Comparison of ENCODE assay signal across 13 cellular contexts in the genomic region with DNA sequence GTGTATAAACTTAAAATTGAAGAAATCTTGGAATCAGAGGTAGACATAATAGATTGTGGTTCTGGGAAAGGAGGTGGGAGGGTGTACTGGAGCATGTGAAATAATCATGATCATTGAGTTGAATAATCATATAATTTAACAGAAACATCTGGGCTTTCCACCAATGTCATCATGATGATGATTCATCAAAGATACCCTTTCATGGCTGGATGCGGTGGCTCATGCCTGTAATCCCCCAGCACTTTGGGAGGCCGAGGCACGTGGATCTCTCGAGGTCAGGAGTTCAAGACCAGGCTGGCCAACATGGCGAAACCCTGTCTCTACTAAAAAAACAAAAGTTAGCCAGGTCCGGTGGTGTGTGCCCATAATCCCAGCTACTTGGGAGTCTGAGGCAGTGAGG. TPM values are rescaled to one million over a fixed set of nuclear protein-coding genes. Genes with fewer than 3 reads are reported as not detected.
DNase-seq lines count a peak whose midpoint lies in the region; ATAC-seq and TF ChIP-seq lines count a peak whose summit lies in the region.
"Had no signal": no experiment of that assay in that cellular context is flagged by ENCODE, and none has a peak within 500 bp of the region (broad histone marks: within the 10 kb centered on the region; RNA-seq: fewer than 3 reads in every experiment).

No MANE protein-coding gene starts in this region.

- H3K9me3 ChIP-seq in T-helper 17 cell (ENCODE audit: control insufficient read depth, low read length, poor library complexity, severe bottlenecking) (no peaks in the 10 kb centered on the region), body of pancreas (no peaks in the 10 kb centered on the region), sigmoid colon (no peaks in the 10 kb centered on the region), psoas muscle (no peaks in the 10 kb centered on the region)

- TF ChIP-seq EP300 in sigmoid colon (IDR thresholded peaks at IDR 0.05), result no peak

- H3K4me1 Mint-ChIP-seq in T-helper 17 cell, result peaks cover 19% of the 10 kb centered on the region

- H3K27ac Mint-ChIP-seq in T-helper 17 cell, result peak overlapping the region; percentile 11

- H3K4me3 ChIP-seq in body of pancreas, result no peak overlapping the region
- H3K4me3 ChIP-seq in sigmoid colon, result no peak overlapping the region
- no peak overlapping the region for H3K4me3 ChIP-seq in psoas muscle

- H3K4me1 ChIP-seq in body of pancreas, result peaks cover 39% of the 10 kb centered on the region
- peaks cover 0 to 21% (median 9%) of the 10 kb centered on the region in 4 donors for H3K4me1 ChIP-seq in sigmoid colon
- peaks cover 31% of the 10 kb centered on the region for H3K4me1 ChIP-seq in psoas muscle

- WGBS in body of pancreas, 2 donors, result 82% methylated on average over 5 to 6 of the region's 6 CpGs
- 82 to 85% methylated on average over 6 of the region's 6 CpGs for WGBS in sigmoid colon, 2 donors
- 85 to 93% (median 86%) methylated on average over 6 of the region's 6 CpGs for WGBS in psoas muscle, 3 donors

- intact Hi-C loops in body of pancreas (cut with DNase I) (no loop called here), sigmoid colon (cut with DNase I) (no loop called here), psoas muscle (cut with DNase I) (no loop called here)

- H3K4me3 Mint-ChIP-seq in T-helper 17 cell, result no peak overlapping the region

- TF ChIP-seq CTCF in omental fat pad (IDR thresholded peaks at IDR 0.05), result no peak
- no peak for TF ChIP-seq CTCF in body of pancreas (IDR thresholded peaks at IDR 0.05)
- TF ChIP-seq CTCF in sigmoid colon (IDR thresholded peaks at IDR 0.05), result no peak
- no peak for TF ChIP-seq CTCF in psoas muscle (IDR thresholded peaks at IDR 0.05)

- no peaks in the 10 kb centered on the region for H3K36me3 ChIP-seq in body of pancreas (replicated peaks in 1 of 2; ENCODE audit: insufficient read depth in 1 of 2, low read depth in 2 of 2)
- H3K36me3 ChIP-seq in sigmoid colon, result no peaks in the 10 kb centered on the region
- no peaks in the 10 kb centered on the region for H3K36me3 ChIP-seq in psoas muscle (ENCODE audit: insufficient read depth in 1 of 2, low read depth in 1 of 2)

- H3K27ac ChIP-seq in body of pancreas (no peak overlapping the region), sigmoid colon (no peak overlapping the region), psoas muscle (no peak overlapping the region)
- H3K27ac ChIP-seq: HL-60 had no signal

- no peaks in the 10 kb centered on the region for H3K36me3 Mint-ChIP-seq in T-helper 17 cell (ENCODE audit: low read depth)

- H3K27me3 ChIP-seq in body of pancreas (no peaks in the 10 kb centered on the region), sigmoid colon (no peaks in the 10 kb centered on the region), psoas muscle (ENCODE audit: insufficient read depth in 3 of 3, low read length in 2 of 3) (no peaks in the 10 kb centered on the region)

- ATAC-seq in GM18520 (IDR thresholded peaks at IDR 0.05; ENCODE audit: unreplicated experiment), result peak; percentile 15
- peak; percentile 9 for ATAC-seq in HG02623 (IDR thresholded peaks at IDR 0.05; ENCODE audit: unreplicated experiment)
- no peak for ATAC-seq in T-helper 17 cell
- ATAC-seq in omental fat pad (ENCODE audit: low FRiP score), result peak; percentile 43
- no peak for ATAC-seq in body of pancreas
- ATAC-seq in psoas muscle, result no peak
- no peak for ATAC-seq in HG03520 (IDR thresholded peaks at IDR 0.05; ENCODE audit: unreplicated experiment)
- ATAC-seq: Right ventricle myocardium inferior had no signal

- TF ChIP-seq POLR2A in body of pancreas (IDR thresholded peaks at IDR 0.05) (no peak), sigmoid colon (IDR thresholded peaks at IDR 0.05) (no peak)

- DNase-seq in T-helper 17 cell, result no peak
- DNase-seq in omental fat pad (ENCODE audit: low spot score), result no peak
- no peak for DNase-seq in body of pancreas
- DNase-seq in sigmoid colon, result no peak
- no peak for DNase-seq in psoas muscle
- DNase-seq: activated CD4-positive, alpha-beta T cell treated with anti-CD3 and anti-CD28 coated beads, Interleukin-2, amount 50 U/mL, for 1 hour; stimulated activated CD8-positive, alpha-beta memory T cell treated with anti-CD3 and anti-CD28 coated beads, Interleukin-4, amount 100 ng/mL, for 48 hours had no signal

- H3K27me3 Mint-ChIP-seq in T-helper 17 cell, result no peaks in the 10 kb centered on the region

RNA-seq across cellular contexts. Expression of gene RUFY3, which starts 6.7 kb away (rescaled TPM):
- total RNA-seq in T-helper 17 cell, result 10 to 100 TPM; 32.8 to 33.0 TPM
- total RNA-seq in omental fat pad, result 10 to 100 TPM; 34.2 to 92.8 (median 64.0) TPM
- total RNA-seq in body of pancreas, result 10 to 100 TPM; 46.4 to 62.6 TPM
- total RNA-seq in sigmoid colon, result 10 to 100 TPM; 47.4 to 73.4 (median 65.1) TPM
- polyA plus RNA-seq in sigmoid colon, result 10 to 100 TPM in 2 of 3 donors, 1 to 10 TPM in 1; 6.0 to 16.9 (median 11.3) TPM
- 10 to 100 TPM; 31.3 to 53.7 (median 43.3) TPM for total RNA-seq in psoas muscle
- 10 to 100 TPM; 15.1 to 35.2 (median 27.7) TPM for polyA plus RNA-seq in psoas muscle

RNA-seq across cellular contexts. Expression of gene UTP3, which starts 26.8 kb away (rescaled TPM):
- total RNA-seq in T-helper 17 cell, result 10 to 100 TPM; 16.8 to 18.1 TPM
- total RNA-seq in omental fat pad, result 10 to 100 TPM; 20.7 to 67.5 (median 26.5) TPM
- total RNA-seq in body of pancreas, result 10 to 100 TPM; 12.5 to 15.5 TPM
- total RNA-seq in sigmoid colon, result 10 to 100 TPM; 15.3 to 19.7 (median 15.6) TPM
- polyA plus RNA-seq in sigmoid colon, result 10 to 100 TPM; 13.4 to 31.8 (median 15.0) TPM
- total RNA-seq in psoas muscle, result 10 to 100 TPM; 13.1 to 22.6 (median 20.2) TPM
- polyA plus RNA-seq in psoas muscle, result 10 to 100 TPM; 13.0 to 32.5 (median 28.6) TPM

RNA-seq across cellular contexts. Expression of gene JCHAIN, which starts 48.8 kb away (rescaled TPM):
- total RNA-seq in T-helper 17 cell (1 to 10 TPM in 1 of 2 donors, not detected in 1; 2.8 TPM), omental fat pad (10 to 100 TPM; 15.8 to 99.9 (median 36.0) TPM), body of pancreas (10 to 100 TPM; 13.2 to 27.7 TPM), sigmoid colon (1 to 10 TPM in 3 of 4 donors, not detected in 1; 1.4 to 2.0 (median 1.6) TPM), psoas muscle (1 to 10 TPM in 3 of 4 donors, under 1 TPM in 1; 0.50 to 3.0 (median 1.7) TPM)
- polyA plus RNA-seq in sigmoid colon (100 to 1,000 TPM in 2 of 3 donors, 10 to 100 TPM in 1; 88.9 to 206 (median 131) TPM), psoas muscle (under 1 TPM; 0.13 to 0.73 (median 0.15) TPM)
- total RNA-seq: lung microvascular endothelial cell had no signal

Comparison
In these comparisons a context has a peak if more than half of its experiments do, and no peak if none do; other contexts are left out.
1. ATAC-seq: peak in GM18520 (single experiment), HG02623 (single experiment) and omental fat pad (single experiment); none in T-helper 17 cell (single experiment), body of pancreas (single experiment), psoas muscle (0 of 4) and HG03520 (single experiment).